In the genomic region with DNA sequence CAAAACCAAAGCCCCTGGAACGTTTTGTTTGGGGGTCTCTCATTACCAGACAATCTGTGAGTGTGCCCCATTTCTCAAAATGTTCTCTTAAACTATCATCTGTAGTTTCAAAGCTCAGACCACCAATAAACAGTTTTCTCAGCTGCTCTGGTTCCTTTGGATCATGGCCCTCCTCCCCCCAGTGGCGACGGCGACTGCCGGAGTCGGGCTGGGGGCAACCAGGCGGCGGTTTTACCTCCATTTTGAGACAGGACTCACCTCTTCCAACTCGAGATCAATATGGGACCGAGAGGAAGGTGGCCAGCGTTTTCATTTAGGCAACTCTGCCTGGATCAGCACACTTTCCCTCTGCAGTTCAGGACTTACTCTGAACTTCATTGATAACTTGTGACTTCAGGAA, we compare ENCODE assay signal across 3 cellular contexts.
"Had no signal": no experiment of that assay in that cellular context is flagged by ENCODE, and none has a peak within 500 bp of the region (broad histone marks: within the 10 kb centered on the region; RNA-seq: fewer than 3 reads in every experiment).

No MANE protein-coding gene starts in this region.

- H3K4me3 ChIP-seq: GM12878 had no signal

- DNase-seq: GDM1, GF-D8 had no signal
